In the genomic region with DNA sequence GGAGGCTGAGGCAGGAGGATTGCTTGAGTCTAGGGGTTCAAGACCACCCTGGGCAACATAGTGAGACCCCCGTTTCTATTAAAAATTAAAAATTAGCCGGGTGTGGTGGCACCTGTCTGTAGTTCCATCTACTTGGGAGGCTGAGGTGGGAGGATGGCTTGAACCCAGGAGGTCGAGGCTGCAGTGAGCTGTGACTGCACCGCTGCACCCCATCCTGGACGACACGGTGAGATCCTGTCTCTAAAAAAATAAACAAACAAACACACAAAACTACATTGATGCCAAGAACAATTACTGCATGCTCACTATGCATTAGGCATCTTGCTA, we compare ENCODE assay signal across 9 cellular contexts. TPM values are rescaled to one million over a fixed set of nuclear protein-coding genes. Genes with fewer than 3 reads are reported as not detected.
A peak's percentile ranks its signal among the peaks of the same experiment; 100 is the strongest.
DNase-seq lines count a peak whose midpoint lies in the region; ATAC-seq, FAIRE-seq and TF ChIP-seq lines count a peak whose summit lies in the region.
"Had no signal": no experiment of that assay in that cellular context is flagged by ENCODE, and none has a peak within 500 bp of the region (broad histone marks: within the 10 kb centered on the region; RNA-seq: fewer than 3 reads in every experiment).

No MANE protein-coding gene starts in this region.

- H3K4me1 ChIP-seq in ascending aorta (peaks cover 14 to 29% of the 10 kb centered on the region in 2 donors), kidney (ENCODE audit: control insufficient read depth in 1 of 2, insufficient read depth in 1 of 2, low read depth in 1 of 2, low read length in 2 of 2) (peaks cover 0 to 20% of the 10 kb centered on the region in 2 donors), testis (peaks cover 44% of the 10 kb centered on the region)

- peak overlapping the region; percentile 91 for H3K4me3 Mint-ChIP-seq in activated CD4-positive, alpha-beta T cell treated with anti-CD3 and anti-CD28 coated beads, Interleukin-2, amount 10 ng/mL, durations not matched to agents 24 days and 14 days

- peaks cover 46% of the 10 kb centered on the region for H3K4me1 Mint-ChIP-seq in activated CD4-positive, alpha-beta T cell treated with anti-CD3 and anti-CD28 coated beads, Interleukin-2, amount 10 ng/mL, durations not matched to agents 24 days and 14 days

- H3K4me3 ChIP-seq in ascending aorta, result peak overlapping the region; percentile 99
- peak overlapping the region; percentile 75 to 82 for H3K4me3 ChIP-seq in kidney (ENCODE audit: low read length in 2 of 2)
- H3K4me3 ChIP-seq in testis, result peak overlapping the region in 1 of 2 donors; percentile 53

- H3K9ac ChIP-seq in kidney (ENCODE audit: low read length in 2 of 2), result peak overlapping the region in 1 of 2 donors; percentile 17

- TF ChIP-seq CTCF in ascending aorta (IDR thresholded peaks at IDR 0.05), result no peak
- no peak for TF ChIP-seq CTCF in kidney (IDR thresholded peaks at IDR 0.05; ENCODE audit: borderline replicate concordance, extremely low read depth, insufficient read depth)
- TF ChIP-seq CTCF in testis (IDR thresholded peaks at IDR 0.05), result no peak

- TF ChIP-seq POLR2A in testis (IDR thresholded peaks at IDR 0.05), result no peak

- H3K9me3 ChIP-seq in ascending aorta, result no peaks in the 10 kb centered on the region
- H3K9me3 ChIP-seq in kidney (ENCODE audit: control insufficient read depth in 1 of 2, low read length in 2 of 2), result no peaks in the 10 kb centered on the region
- no peaks in the 10 kb centered on the region for H3K9me3 ChIP-seq in testis
- H3K9me3 ChIP-seq: mucosa of descending colon had no signal

- H3K27ac ChIP-seq in ascending aorta, result peak overlapping the region in 1 of 2 donors; percentile 24
- no peak overlapping the region for H3K27ac ChIP-seq in kidney (ENCODE audit: low read depth in 2 of 2, low read length in 2 of 2)
- H3K27ac ChIP-seq in testis, result peak overlapping the region; percentile 59 to 83

- no peak for ATAC-seq in GM19452 (IDR thresholded peaks at IDR 0.05; ENCODE audit: unreplicated experiment)

- H3K27me3 Mint-ChIP-seq in activated CD4-positive, alpha-beta T cell treated with anti-CD3 and anti-CD28 coated beads, Interleukin-2, amount 10 ng/mL, durations not matched to agents 24 days and 14 days, result no peaks in the 10 kb centered on the region

- no peak for DNase-seq in activated CD4-positive, alpha-beta T cell treated with anti-CD3 and anti-CD28 coated beads, Interleukin-2, amount 10 ng/mL, durations not matched to agents 24 days and 14 days
- DNase-seq in activated CD4-positive, alpha-beta T cell treated with anti-CD3 and anti-CD28 coated beads for 4 hours, result no peak
- DNase-seq in ascending aorta (ENCODE audit: low spot score in 2 of 2) (no peak), kidney (no peak), testis (no peak), head of caudate nucleus (no peak)
- no peak for DNase-seq in activated CD4-positive, CD25-positive, alpha-beta regulatory T cell (lab: John Stamatoyannopoulos, UW)

- FAIRE-seq in kidney (lab: Jason Lieb, UNC), result no peak

- H3K9me3 Mint-ChIP-seq in activated CD4-positive, alpha-beta T cell treated with anti-CD3 and anti-CD28 coated beads, Interleukin-2, amount 10 ng/mL, durations not matched to agents 24 days and 14 days, result no peaks in the 10 kb centered on the region

- no peaks in the 10 kb centered on the region for H3K36me3 ChIP-seq in ascending aorta
- no peaks in the 10 kb centered on the region for H3K36me3 ChIP-seq in kidney (ENCODE audit: control insufficient read depth in 1 of 2, insufficient read depth in 2 of 2, low read length in 2 of 2)
- no peaks in the 10 kb centered on the region for H3K36me3 ChIP-seq in testis (ENCODE audit: low read depth, missing control alignments)

- WGBS in testis, 2 donors, result 29 to 37% methylated on average over 6 of the region's 6 CpGs

- H3K27me3 ChIP-seq in ascending aorta (no peaks in the 10 kb centered on the region), testis (no peaks in the 10 kb centered on the region)

- H3K36me3 Mint-ChIP-seq in activated CD4-positive, alpha-beta T cell treated with anti-CD3 and anti-CD28 coated beads, Interleukin-2, amount 10 ng/mL, durations not matched to agents 24 days and 14 days (ENCODE audit: low read depth), result peaks cover 3% of the 10 kb centered on the region

- no peak overlapping the region for H3K27ac Mint-ChIP-seq in activated CD4-positive, alpha-beta T cell treated with anti-CD3 and anti-CD28 coated beads, Interleukin-2, amount 10 ng/mL, durations not matched to agents 24 days and 14 days

- intact Hi-C loops in activated CD4-positive, alpha-beta T cell treated with anti-CD3 and anti-CD28 coated beads, Interleukin-2, amount 10 ng/mL, durations not matched to agents 24 days and 14 days (cut with micrococcal nuclease), result loop anchor here (5.0 kb wide), 4 partner anchors 50 to 170 kb away; partner anchors contain the start of genes BRAT1, EIF3B, IQCE and MAD1L1
- intact Hi-C loops in ascending aorta (cut with DNase I), result loop anchor here (1.0 to 5.0 kb wide), 5 partner anchors 48 to 230 kb away; partner anchors contain the start of genes BRAT1, EIF3B, IQCE and MRM2
- intact Hi-C loops in kidney (cut with DNase I), result no loop called here
- intact Hi-C loops in testis (cut with DNase I; ENCODE audit: low total_unique reads), result no loop called here
- intact Hi-C loops in head of caudate nucleus (cut with DNase I), result no loop called here

RNA-seq across cellular contexts. Expression of gene CHST12, which starts 0.8 kb away (rescaled TPM):
- 5.8 and 6.4 TPM in 2 replicates for total RNA-seq in activated CD4-positive, alpha-beta T cell treated with anti-CD3 and anti-CD28 coated beads, Interleukin-2, amount 10 ng/mL, durations not matched to agents 24 days and 14 days
- total RNA-seq in ascending aorta (79.4 TPM), kidney (25.6 TPM), testis (10 to 100 TPM; 42.0 to 42.1 TPM)
- polyA plus RNA-seq in kidney (ENCODE audit: insufficient read depth, low read depth, low replicate concordance) (16.3 TPM), testis (ENCODE audit: insufficient read depth, low read depth, low replicate concordance) (15.3 TPM)

RNA-seq across cellular contexts. Expression of gene EIF3B, which starts 48.0 kb away (rescaled TPM):
- total RNA-seq in activated CD4-positive, alpha-beta T cell treated with anti-CD3 and anti-CD28 coated beads, Interleukin-2, amount 10 ng/mL, durations not matched to agents 24 days and 14 days, result 284 TPM in 2 replicates
- total RNA-seq in ascending aorta, result 84.9 TPM
- total RNA-seq in kidney, result 107 TPM
- 65.5 TPM for polyA plus RNA-seq in kidney (ENCODE audit: insufficient read depth, low read depth, low replicate concordance)
- total RNA-seq in testis, result 100 to 1,000 TPM; 237 to 263 TPM
- 165 TPM for polyA plus RNA-seq in testis (ENCODE audit: insufficient read depth, low read depth, low replicate concordance)

Comparison
In these comparisons a context has a peak if more than half of its experiments do, and no peak if none do; other contexts are left out.
1. H3K27ac ChIP-seq: peak in testis (2 of 2); none in kidney (0 of 2).
2. intact Hi-C loops: an anchor here in activated CD4-positive, alpha-beta T cell treated with anti-CD3 and anti-CD28 coated beads, Interleukin-2, amount 10 ng/mL, durations not matched to agents 24 days and 14 days (5.0 kb wide) and ascending aorta (1.0 to 5.0 kb wide); none called in kidney, testis and head of caudate nucleus.